ENCODE assay signal across 8 cellular contexts in the genomic region with DNA sequence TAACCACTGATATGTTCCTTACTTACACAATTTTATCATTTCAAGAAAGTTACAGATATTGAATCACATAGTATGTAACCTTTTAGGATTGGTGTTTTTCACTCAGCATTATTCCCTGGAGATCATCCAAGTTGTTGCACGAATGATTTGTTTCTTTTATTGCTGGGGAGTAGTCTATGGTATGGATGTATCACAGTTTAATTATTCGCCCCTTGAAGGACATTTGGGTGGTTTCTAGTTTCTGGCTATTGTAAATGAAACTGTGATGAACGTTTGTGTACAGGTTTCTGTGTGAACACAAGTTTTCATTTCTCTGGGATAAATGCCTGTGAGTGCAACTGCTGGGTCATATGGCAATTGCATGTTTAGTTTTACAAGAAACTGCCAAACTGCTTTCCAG.
"Had no signal": no experiment of that assay in that cellular context is flagged by ENCODE, and none has a peak within 500 bp of the region (broad histone marks: within the 10 kb centered on the region; RNA-seq: fewer than 3 reads in every experiment).

No MANE protein-coding gene starts in this region.

- H3K9me3 ChIP-seq: HAP-1 had no signal

- ATAC-seq: HCT116, K562 had no signal

- DNase-seq: GM23248, GOT3, H7, IMR-90, KG1 had no signal

- H3K9ac ChIP-seq: GM23248 had no signal

- H2AFZ ChIP-seq: GM23248 had no signal

- H3K27ac ChIP-seq: GM23248 had no signal

- H3K4me1 ChIP-seq: HAP-1 had no signal

- H3K36me3 ChIP-seq: HAP-1 had no signal

- H3K4me3 ChIP-seq: GM23248, HAP-1, K562 had no signal
